In genomic region chr3:124467980-124468902, GRCh38 we compare ENCODE assay signal across 9 cellular contexts.
DNase-seq lines count a peak whose midpoint lies in the region; ATAC-seq, FAIRE-seq and TF ChIP-seq lines count a peak whose summit lies in the region.
"Had no signal": no experiment of that assay in that cellular context is flagged by ENCODE, and none has a peak within 500 bp of the region (broad histone marks: within the 10 kb centered on the region; RNA-seq: fewer than 3 reads in every experiment).

No MANE protein-coding gene starts in this region.

- 67 to 71% (median 71%) methylated on average over 10 of the region's 10 CpGs for WGBS in ovary, 3 donors

- no peak for TF ChIP-seq EP300 in ovary (IDR thresholded peaks at IDR 0.05)

- intact Hi-C loops in ovary (cut with DNase I), result loop anchor here in 3 of 4 donors (2.0 to 10.0 kb wide), 3 partner anchors 117 to 453 kb away; no protein-coding TSS in a partner anchor

- no peaks in the 10 kb centered on the region for H3K36me3 ChIP-seq in BJ (ENCODE audit: control insufficient read depth, insufficient read depth, low read length)
- H3K36me3 ChIP-seq in ovary, result no peaks in the 10 kb centered on the region
- H3K36me3 ChIP-seq: neutrophil had no signal

- CTCF ChIA-PET in BJ (lab: Yijun Ruan, JAX), result interaction anchor here (0.6 to 6.7 kb wide), 30 partner anchors 9 to 462 kb away, joined by 3 to 101 read pairs (median 4); partner anchors contain the start of gene KALRN

- peak; percentile 95 for FAIRE-seq in GM19239 (lab: Jason Lieb, UNC)

- POLR2A ChIA-PET in BJ (lab: Charles Lee), result no interaction called here

- peak overlapping the region; percentile 24; the same call in 1 of the 2 replicates for H3K27ac ChIP-seq in VCaP
- no peak overlapping the region for H3K27ac ChIP-seq in ovary
- H3K27ac ChIP-seq: neutrophil had no signal

- no peak for ATAC-seq in HG03469 (IDR thresholded peaks at IDR 0.05; ENCODE audit: unreplicated experiment)
- ATAC-seq in HG03571 (IDR thresholded peaks at IDR 0.05; ENCODE audit: unreplicated experiment), result no peak

- no peak for TF ChIP-seq POLR2A in ovary (IDR thresholded peaks at IDR 0.05)

- H3K4me3 ChIP-seq in BJ (ENCODE audit: low read depth, low read length) (no peak overlapping the region), fibroblast of the aortic adventitia (ENCODE audit: low read depth, low read length) (no peak overlapping the region), ovary (no peak overlapping the region)

- no peaks in the 10 kb centered on the region for H3K4me1 ChIP-seq in ovary (ENCODE audit: insufficient read depth)

- H3K27me3 ChIP-seq in BJ (ENCODE audit: control insufficient read depth, insufficient read depth, low read length) (no peaks in the 10 kb centered on the region), ovary (no peaks in the 10 kb centered on the region)

- H3K9me3 ChIP-seq in ovary, result no peaks in the 10 kb centered on the region
- H3K9me3 ChIP-seq: neutrophil had no signal

- DNase-seq in BJ (ENCODE audit: low read depth) (no peak), GM19239 (ENCODE audit: insufficient read length, low spot score) (peak; percentile 50), NCI-H2081 (lab: John Stamatoyannopoulos, UW) (peak; percentile 79 to 88), fibroblast of the aortic adventitia (ENCODE audit: low read depth) (peak; percentile 29), ovary (peak in 3 of 5 donors; percentile 23 to 56 (median 42))

- TF ChIP-seq CTCF in BJ (IDR thresholded peaks at IDR 0.05; ENCODE audit: insufficient read depth, low read depth, low read length) (peak; percentile 98), VCaP (conservative IDR thresholded peaks at IDR 0.05) (peak; percentile 98), fibroblast of the aortic adventitia (IDR thresholded peaks at IDR 0.05; ENCODE audit: insufficient read depth, low read length) (peak; percentile 96), ovary (IDR thresholded peaks at IDR 0.05) (peak; percentile 48 to 74 (median 48))

Comparison
In these comparisons a context has a peak if more than half of its experiments do, and no peak if none do; other contexts are left out.
1. CTCF ChIP-seq: peak in every context shown above with its lines; median percentile 98 in BJ; 98 in VCaP; 96 in fibroblast of the aortic adventitia; 48 in ovary.